In the genomic region with DNA sequence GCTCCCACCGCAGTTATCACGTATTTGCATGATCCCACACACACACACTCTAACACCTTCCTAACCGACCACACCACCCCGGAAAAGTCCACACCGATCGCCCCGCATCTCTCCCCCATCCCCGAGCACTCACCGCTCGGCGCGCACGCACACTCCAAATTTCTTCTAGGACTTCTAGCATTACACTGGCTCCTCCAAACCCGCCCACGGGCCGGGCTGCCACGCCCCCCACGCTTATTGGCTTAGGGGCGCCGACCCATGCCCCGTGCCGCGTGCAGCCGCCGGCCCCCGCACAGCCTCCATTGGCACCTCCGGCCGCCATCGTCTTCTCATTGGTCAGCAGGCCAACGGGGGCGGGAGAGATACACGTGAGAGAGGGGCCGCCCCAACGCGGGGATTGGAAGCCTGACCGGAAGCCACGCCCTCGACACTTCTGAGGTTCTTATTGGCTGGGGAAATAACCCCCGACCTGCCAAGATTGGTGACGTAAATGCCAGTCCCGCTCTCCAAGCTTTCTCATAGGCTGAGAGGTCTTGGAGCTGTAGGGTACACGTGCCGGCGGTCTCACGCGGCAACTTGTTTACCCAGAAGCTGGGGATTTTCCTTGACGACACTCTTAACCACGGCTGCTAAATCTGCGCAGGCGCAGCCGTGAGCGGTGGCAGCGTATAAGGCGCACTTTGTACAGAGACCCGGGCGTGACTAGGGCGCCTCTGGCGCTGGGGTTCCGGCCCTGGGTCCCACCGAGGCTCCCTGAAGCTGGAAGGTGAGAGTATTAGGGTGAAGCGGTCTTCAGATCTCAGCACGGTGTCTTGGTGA, we compare ENCODE assay signal across 1 cellular context.
TF ChIP-seq lines count a peak whose summit lies in the region.

No MANE protein-coding gene starts in this region.

TF ChIP-seq in K562, 482 proteins besides CTCF, POLR2A, EP300 and RAD21 (continues in another document):
- TF ChIP-seq ELF1 (tag; IDR thresholded peaks at IDR 0.05), result 0 out of 2 replicates have a peak, but pooled peaks have one; percentile 45
- peak; percentile 13; the same call in 1 of the 2 replicates for TF ChIP-seq FOXP1 (CRISPR knock-in tag; IDR thresholded peaks at IDR 0.05)
- no peak for TF ChIP-seq PRMT5 (CRISPR knock-in tag; IDR thresholded peaks at IDR 0.05)
- TF ChIP-seq SOX6 (IDR thresholded peaks at IDR 0.05), result 0 out of 2 replicates have a peak, but pooled peaks have one; percentile 20
- TF ChIP-seq ELF4 (CRISPR knock-in tag; IDR thresholded peaks at IDR 0.05), result peak; percentile 56; the same call in 1 of the 2 replicates
- peak in 1 of 2 experiments; percentile 60; a peak in 2 of 3 replicates for TF ChIP-seq CBX3 (IDR thresholded peaks at IDR 0.05; ENCODE audit: borderline replicate concordance in 1 of 2, low read length in 2 of 2)
- peak; percentile 53 for TF ChIP-seq RFX1 (IDR thresholded peaks at IDR 0.05)
- peak; percentile 83 for TF ChIP-seq CHD2 (IDR thresholded peaks at IDR 0.05; ENCODE audit: low read depth, low read length)
- no peak for TF ChIP-seq ZNF699 (CRISPR knock-in tag; IDR thresholded peaks at IDR 0.05; ENCODE audit: insufficient replicate concordance)
- TF ChIP-seq, protein P1, sequence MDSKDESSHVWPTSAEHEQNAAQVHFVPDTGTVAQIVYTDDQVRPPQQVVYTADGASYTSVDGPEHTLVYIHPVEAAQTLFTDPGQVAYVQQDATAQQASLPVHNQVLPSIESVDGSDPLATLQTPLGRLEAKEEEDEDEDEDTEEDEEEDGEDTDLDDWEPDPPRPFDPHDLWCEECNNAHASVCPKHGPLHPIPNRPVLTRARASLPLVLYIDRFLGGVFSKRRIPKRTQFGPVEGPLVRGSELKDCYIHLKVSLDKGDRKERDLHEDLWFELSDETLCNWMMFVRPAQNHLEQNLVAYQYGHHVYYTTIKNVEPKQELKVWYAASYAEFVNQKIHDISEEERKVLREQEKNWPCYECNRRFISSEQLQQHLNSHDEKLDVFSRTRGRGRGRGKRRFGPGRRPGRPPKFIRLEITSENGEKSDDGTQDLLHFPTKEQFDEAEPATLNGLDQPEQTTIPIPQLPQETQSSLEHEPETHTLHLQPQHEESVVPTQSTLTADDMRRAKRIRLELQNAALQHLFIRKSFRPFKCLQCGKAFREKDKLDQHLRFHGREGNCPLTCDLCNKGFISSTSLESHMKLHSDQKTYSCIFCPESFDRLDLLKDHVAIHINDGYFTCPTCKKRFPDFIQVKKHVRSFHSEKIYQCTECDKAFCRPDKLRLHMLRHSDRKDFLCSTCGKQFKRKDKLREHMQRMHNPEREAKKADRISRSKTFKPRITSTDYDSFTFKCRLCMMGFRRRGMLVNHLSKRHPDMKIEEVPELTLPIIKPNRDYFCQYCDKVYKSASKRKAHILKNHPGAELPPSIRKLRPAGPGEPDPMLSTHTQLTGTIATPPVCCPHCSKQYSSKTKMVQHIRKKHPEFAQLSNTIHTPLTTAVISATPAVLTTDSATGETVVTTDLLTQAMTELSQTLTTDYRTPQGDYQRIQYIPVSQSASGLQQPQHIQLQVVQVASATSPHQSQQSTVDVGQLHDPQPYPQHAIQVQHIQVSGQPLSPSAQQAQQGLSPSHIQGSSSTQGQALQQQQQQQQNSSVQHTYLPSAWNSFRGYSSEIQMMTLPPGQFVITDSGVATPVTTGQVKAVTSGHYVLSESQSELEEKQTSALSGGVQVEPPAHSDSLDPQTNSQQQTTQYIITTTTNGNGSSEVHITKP (IDR thresholded peaks at IDR 0.05; ENCODE audit: partially characterized antibody), result peak; percentile 77
- peak; percentile 83; the same call in 1 of the 2 replicates for TF ChIP-seq HLTF (IDR thresholded peaks at IDR 0.05)
- peak; percentile 59; the same call in 1 of the 2 replicates for TF ChIP-seq MXI1 (IDR thresholded peaks at IDR 0.05; ENCODE audit: low read depth, low read length)
- no peak for TF ChIP-seq ZNF77 (CRISPR knock-in tag; IDR thresholded peaks at IDR 0.05)
- TF ChIP-seq YY1 (IDR thresholded peaks at IDR 0.05; ENCODE audit: borderline replicate concordance in 1 of 3, control insufficient read depth in 1 of 3, extremely low read depth in 1 of 3, insufficient read depth in 3 of 3, insufficient read length in 1 of 3, insufficient replicate concordance in 2 of 3, low read depth in 1 of 3, low read length in 2 of 3), result peak in 2 of 3 experiments; percentile 79 to 83
- peak; percentile 64 for TF ChIP-seq SP2 (IDR thresholded peaks at IDR 0.05; ENCODE audit: extremely low read depth, low read depth, low read length, poor library complexity, severe bottlenecking)
- peak; percentile 73 for TF ChIP-seq TBP (optimal IDR thresholded peaks at IDR 0.05; ENCODE audit: low read depth, low read length)
- TF ChIP-seq, protein P2, sequence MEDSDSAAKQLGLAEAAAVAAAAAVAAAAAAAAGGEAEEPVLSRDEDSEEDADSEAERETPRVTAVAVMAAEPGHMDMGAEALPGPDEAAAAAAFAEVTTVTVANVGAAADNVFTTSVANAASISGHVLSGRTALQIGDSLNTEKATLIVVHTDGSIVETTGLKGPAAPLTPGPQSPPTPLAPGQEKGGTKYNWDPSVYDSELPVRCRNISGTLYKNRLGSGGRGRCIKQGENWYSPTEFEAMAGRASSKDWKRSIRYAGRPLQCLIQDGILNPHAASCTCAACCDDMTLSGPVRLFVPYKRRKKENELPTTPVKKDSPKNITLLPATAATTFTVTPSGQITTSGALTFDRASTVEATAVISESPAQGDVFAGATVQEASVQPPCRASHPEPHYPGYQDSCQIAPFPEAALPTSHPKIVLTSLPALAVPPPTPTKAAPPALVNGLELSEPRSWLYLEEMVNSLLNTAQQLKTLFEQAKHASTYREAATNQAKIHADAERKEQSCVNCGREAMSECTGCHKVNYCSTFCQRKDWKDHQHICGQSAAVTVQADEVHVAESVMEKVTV (CRISPR knock-in tag; IDR thresholded peaks at IDR 0.05), result no peak
- no peak for TF ChIP-seq ZNF707 (CRISPR knock-in tag; conservative IDR thresholded peaks at IDR 0.05)
- TF ChIP-seq CBFA2T2 (conservative IDR thresholded peaks at IDR 0.05), result no peak
- TF ChIP-seq E2F3 (CRISPR knock-in tag; IDR thresholded peaks at IDR 0.05), result no peak
- no peak for TF ChIP-seq HNRNPUL1 (IDR thresholded peaks at IDR 0.05; ENCODE audit: low read length)
- TF ChIP-seq EP400 (IDR thresholded peaks at IDR 0.05), result peak; percentile 58
- no peak for TF ChIP-seq IFI16 (CRISPR knock-in tag; IDR thresholded peaks at IDR 0.05)
- TF ChIP-seq TAL1 (IDR thresholded peaks at IDR 0.05), result no peak
- TF ChIP-seq, protein P3, sequence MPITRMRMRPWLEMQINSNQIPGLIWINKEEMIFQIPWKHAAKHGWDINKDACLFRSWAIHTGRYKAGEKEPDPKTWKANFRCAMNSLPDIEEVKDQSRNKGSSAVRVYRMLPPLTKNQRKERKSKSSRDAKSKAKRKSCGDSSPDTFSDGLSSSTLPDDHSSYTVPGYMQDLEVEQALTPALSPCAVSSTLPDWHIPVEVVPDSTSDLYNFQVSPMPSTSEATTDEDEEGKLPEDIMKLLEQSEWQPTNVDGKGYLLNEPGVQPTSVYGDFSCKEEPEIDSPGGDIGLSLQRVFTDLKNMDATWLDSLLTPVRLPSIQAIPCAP (CRISPR knock-in tag; IDR thresholded peaks at IDR 0.05; ENCODE audit: borderline replicate concordance), result no peak
- TF ChIP-seq, protein P4, sequence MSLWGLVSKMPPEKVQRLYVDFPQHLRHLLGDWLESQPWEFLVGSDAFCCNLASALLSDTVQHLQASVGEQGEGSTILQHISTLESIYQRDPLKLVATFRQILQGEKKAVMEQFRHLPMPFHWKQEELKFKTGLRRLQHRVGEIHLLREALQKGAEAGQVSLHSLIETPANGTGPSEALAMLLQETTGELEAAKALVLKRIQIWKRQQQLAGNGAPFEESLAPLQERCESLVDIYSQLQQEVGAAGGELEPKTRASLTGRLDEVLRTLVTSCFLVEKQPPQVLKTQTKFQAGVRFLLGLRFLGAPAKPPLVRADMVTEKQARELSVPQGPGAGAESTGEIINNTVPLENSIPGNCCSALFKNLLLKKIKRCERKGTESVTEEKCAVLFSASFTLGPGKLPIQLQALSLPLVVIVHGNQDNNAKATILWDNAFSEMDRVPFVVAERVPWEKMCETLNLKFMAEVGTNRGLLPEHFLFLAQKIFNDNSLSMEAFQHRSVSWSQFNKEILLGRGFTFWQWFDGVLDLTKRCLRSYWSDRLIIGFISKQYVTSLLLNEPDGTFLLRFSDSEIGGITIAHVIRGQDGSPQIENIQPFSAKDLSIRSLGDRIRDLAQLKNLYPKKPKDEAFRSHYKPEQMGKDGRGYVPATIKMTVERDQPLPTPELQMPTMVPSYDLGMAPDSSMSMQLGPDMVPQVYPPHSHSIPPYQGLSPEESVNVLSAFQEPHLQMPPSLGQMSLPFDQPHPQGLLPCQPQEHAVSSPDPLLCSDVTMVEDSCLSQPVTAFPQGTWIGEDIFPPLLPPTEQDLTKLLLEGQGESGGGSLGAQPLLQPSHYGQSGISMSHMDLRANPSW (CRISPR knock-in tag; IDR thresholded peaks at IDR 0.05), result no peak
- peak; percentile 96 for TF ChIP-seq MBD2 (IDR thresholded peaks at IDR 0.05; ENCODE audit: borderline replicate concordance, low read depth)
- TF ChIP-seq, protein P5, sequence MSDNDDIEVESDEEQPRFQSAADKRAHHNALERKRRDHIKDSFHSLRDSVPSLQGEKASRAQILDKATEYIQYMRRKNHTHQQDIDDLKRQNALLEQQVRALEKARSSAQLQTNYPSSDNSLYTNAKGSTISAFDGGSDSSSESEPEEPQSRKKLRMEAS (CRISPR knock-in tag; IDR thresholded peaks at IDR 0.05), result peak; percentile 97
- TF ChIP-seq, protein P6, sequence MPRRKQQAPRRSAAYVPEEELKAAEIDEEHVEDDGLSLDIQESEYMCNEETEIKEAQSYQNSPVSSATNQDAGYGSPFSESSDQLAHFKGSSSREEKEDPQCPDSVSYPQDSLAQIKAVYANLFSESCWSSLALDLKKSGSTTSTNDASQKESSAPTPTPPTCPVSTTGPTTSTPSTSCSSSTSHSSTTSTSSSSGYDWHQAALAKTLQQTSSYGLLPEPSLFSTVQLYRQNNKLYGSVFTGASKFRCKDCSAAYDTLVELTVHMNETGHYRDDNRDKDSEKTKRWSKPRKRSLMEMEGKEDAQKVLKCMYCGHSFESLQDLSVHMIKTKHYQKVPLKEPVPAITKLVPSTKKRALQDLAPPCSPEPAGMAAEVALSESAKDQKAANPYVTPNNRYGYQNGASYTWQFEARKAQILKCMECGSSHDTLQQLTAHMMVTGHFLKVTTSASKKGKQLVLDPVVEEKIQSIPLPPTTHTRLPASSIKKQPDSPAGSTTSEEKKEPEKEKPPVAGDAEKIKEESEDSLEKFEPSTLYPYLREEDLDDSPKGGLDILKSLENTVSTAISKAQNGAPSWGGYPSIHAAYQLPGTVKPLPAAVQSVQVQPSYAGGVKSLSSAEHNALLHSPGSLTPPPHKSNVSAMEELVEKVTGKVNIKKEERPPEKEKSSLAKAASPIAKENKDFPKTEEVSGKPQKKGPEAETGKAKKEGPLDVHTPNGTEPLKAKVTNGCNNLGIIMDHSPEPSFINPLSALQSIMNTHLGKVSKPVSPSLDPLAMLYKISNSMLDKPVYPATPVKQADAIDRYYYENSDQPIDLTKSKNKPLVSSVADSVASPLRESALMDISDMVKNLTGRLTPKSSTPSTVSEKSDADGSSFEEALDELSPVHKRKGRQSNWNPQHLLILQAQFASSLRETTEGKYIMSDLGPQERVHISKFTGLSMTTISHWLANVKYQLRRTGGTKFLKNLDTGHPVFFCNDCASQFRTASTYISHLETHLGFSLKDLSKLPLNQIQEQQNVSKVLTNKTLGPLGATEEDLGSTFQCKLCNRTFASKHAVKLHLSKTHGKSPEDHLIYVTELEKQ (CRISPR knock-in tag; IDR thresholded peaks at IDR 0.05), result no peak
- TF ChIP-seq FOXM1 (IDR thresholded peaks at IDR 0.05; ENCODE audit: low read depth), result 0 out of 2 replicates have a peak, but pooled peaks have one; percentile 8
- TF ChIP-seq FOXM1 (CRISPR knock-in tag; IDR thresholded peaks at IDR 0.05; ENCODE audit: low read depth), result no peak
- no peak for TF ChIP-seq TOE1 (IDR thresholded peaks at IDR 0.05; ENCODE audit: borderline replicate concordance)
- TF ChIP-seq TOE1 (CRISPR knock-in tag; IDR thresholded peaks at IDR 0.05; ENCODE audit: borderline replicate concordance, low read depth), result no peak
- peak; percentile 90 for TF ChIP-seq FOS (IDR thresholded peaks at IDR 0.05; ENCODE audit: extremely low read depth, insufficient read length)
- no peak for TF ChIP-seq KLF10 (CRISPR knock-in tag; IDR thresholded peaks at IDR 0.05)
- TF ChIP-seq DDX20 (tag; IDR thresholded peaks at IDR 0.05; ENCODE audit: low read depth), result no peak
- TF ChIP-seq ZNF583 (CRISPR knock-in tag; IDR thresholded peaks at IDR 0.05), result peak; percentile 97
- TF ChIP-seq, protein P7, sequence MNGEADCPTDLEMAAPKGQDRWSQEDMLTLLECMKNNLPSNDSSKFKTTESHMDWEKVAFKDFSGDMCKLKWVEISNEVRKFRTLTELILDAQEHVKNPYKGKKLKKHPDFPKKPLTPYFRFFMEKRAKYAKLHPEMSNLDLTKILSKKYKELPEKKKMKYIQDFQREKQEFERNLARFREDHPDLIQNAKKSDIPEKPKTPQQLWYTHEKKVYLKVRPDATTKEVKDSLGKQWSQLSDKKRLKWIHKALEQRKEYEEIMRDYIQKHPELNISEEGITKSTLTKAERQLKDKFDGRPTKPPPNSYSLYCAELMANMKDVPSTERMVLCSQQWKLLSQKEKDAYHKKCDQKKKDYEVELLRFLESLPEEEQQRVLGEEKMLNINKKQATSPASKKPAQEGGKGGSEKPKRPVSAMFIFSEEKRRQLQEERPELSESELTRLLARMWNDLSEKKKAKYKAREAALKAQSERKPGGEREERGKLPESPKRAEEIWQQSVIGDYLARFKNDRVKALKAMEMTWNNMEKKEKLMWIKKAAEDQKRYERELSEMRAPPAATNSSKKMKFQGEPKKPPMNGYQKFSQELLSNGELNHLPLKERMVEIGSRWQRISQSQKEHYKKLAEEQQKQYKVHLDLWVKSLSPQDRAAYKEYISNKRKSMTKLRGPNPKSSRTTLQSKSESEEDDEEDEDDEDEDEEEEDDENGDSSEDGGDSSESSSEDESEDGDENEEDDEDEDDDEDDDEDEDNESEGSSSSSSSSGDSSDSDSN (IDR thresholded peaks at IDR 0.05; ENCODE audit: borderline replicate concordance in 1 of 2, low read depth in 2 of 2, low read length in 2 of 2), result 0 out of 4 replicates have a peak, but pooled peaks of 1 of the 2 experiments have one; percentile 26
- peak; percentile 94 for TF ChIP-seq ASH1L (IDR thresholded peaks at IDR 0.05; ENCODE audit: borderline replicate concordance, low read depth, partially characterized antibody)
- TF ChIP-seq, protein P8, sequence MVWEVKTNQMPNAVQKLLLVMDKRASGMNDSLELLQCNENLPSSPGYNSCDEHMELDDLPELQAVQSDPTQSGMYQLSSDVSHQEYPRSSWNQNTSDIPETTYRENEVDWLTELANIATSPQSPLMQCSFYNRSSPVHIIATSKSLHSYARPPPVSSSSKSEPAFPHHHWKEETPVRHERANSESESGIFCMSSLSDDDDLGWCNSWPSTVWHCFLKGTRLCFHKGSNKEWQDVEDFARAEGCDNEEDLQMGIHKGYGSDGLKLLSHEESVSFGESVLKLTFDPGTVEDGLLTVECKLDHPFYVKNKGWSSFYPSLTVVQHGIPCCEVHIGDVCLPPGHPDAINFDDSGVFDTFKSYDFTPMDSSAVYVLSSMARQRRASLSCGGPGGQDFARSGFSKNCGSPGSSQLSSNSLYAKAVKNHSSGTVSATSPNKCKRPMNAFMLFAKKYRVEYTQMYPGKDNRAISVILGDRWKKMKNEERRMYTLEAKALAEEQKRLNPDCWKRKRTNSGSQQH (CRISPR knock-in tag; IDR thresholded peaks at IDR 0.05), result 0 out of 2 replicates have a peak, but pooled peaks have one; percentile 19
